ENCODE assay signal across 8 cellular contexts in the genomic region with DNA sequence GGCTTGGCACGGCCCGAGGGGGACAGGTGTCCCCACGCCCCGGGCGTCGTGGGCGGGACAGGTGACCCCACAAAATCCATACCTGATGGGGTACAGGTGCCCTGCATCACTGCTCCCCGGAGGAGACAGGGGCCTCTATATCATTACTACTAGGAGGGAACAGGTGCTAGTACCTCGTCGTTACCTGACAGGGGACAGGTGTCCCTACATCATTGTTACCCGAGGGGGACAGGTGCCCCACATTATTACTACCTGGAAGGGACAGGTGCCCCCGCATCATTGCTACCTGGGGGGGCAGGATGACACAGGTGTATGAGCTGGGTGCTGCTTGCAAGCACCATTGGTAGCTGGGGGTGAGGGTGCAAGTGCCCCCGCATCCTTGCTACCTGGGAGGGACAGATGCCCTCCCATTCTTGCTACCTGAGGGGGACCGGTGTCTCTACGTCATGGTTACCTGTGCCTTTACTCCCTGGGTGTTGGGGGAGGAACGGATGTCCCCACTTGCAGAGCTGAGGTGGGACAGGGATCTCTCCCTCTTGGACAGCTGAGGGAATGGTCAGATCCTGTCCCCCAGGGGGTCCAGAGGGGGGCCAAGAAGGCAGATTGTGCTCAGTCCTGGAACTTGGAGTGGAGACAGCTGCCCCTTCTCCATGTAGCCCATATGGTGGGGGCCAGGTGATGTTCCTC. TPM values are rescaled to one million over a fixed set of nuclear protein-coding genes. Genes with fewer than 3 reads are reported as not detected.
DNase-seq lines count a peak whose midpoint lies in the region; TF ChIP-seq lines count a peak whose summit lies in the region.

No MANE protein-coding gene starts in this region.

- peak overlapping the region; percentile 73 for H3K4me3 Mint-ChIP-seq in activated naive CD4-positive, alpha-beta T cell treated with anti-CD3 and anti-CD28 coated beads, Interleukin-2, amount 50 U/mL, for 24 hours

- no peaks in the 10 kb centered on the region for H3K27me3 ChIP-seq in NT2/D1 (ENCODE audit: insufficient read depth, insufficient read length)
- H3K27me3 ChIP-seq in prostate gland (replicated peaks; ENCODE audit: insufficient read depth), result no peaks in the 10 kb centered on the region

- TF ChIP-seq POLR2A in prostate gland (IDR thresholded peaks at IDR 0.05), result no peak

- TF ChIP-seq CTCF in epithelial cell of proximal tubule (conservative IDR thresholded peaks at IDR 0.05; ENCODE audit: low read depth, low read length) (no peak), prostate gland (IDR thresholded peaks at IDR 0.05) (no peak)

- no peaks in the 10 kb centered on the region for H3K9me3 ChIP-seq in NT2/D1 (ENCODE audit: insufficient read depth, low read length)
- no peaks in the 10 kb centered on the region for H3K9me3 ChIP-seq in prostate gland

- H3K4me1 ChIP-seq in NT2/D1 (ENCODE audit: insufficient read depth, insufficient read length) (peaks cover 17% of the 10 kb centered on the region), prostate gland (replicated peaks) (peaks cover 8% of the 10 kb centered on the region)

- H3K27me3 Mint-ChIP-seq in activated naive CD4-positive, alpha-beta T cell treated with anti-CD3 and anti-CD28 coated beads, Interleukin-2, amount 50 U/mL, for 24 hours, result no peaks in the 10 kb centered on the region

- H3K4me1 Mint-ChIP-seq in activated naive CD4-positive, alpha-beta T cell treated with anti-CD3 and anti-CD28 coated beads, Interleukin-2, amount 50 U/mL, for 24 hours, result peaks cover 30% of the 10 kb centered on the region

- H3K4me3 ChIP-seq in NT2/D1 (ENCODE audit: insufficient read length, low read depth) (peak overlapping the region; percentile 81), epithelial cell of proximal tubule (ENCODE audit: low read depth, low read length) (peak overlapping the region; percentile 72), prostate gland (peak overlapping the region; percentile 48 to 57)

- no peaks in the 10 kb centered on the region for H3K9me3 Mint-ChIP-seq in activated naive CD4-positive, alpha-beta T cell treated with anti-CD3 and anti-CD28 coated beads, Interleukin-2, amount 50 U/mL, for 24 hours

- H3K27ac ChIP-seq in prostate gland, result peak overlapping the region in 1 of 2 donors; percentile 80

- no peaks in the 10 kb centered on the region for H3K36me3 Mint-ChIP-seq in activated naive CD4-positive, alpha-beta T cell treated with anti-CD3 and anti-CD28 coated beads, Interleukin-2, amount 50 U/mL, for 24 hours

- no peak for DNase-seq in activated naive CD4-positive, alpha-beta T cell (lab: John Stamatoyannopoulos, UW)
- DNase-seq in NT2/D1 (ENCODE audit: low read depth, low spot score) (no peak), epithelial cell of proximal tubule (ENCODE audit: low read depth) (no peak), prostate gland (ENCODE audit: low spot score) (no peak), NCI-H2107 treated with DMSO at 0.1 percent for 48 hours (lab: John Stamatoyannopoulos, UW; ENCODE audit: unreplicated experiment) (no peak), inferior parietal cortex (ENCODE audit: extremely low spot score) (no peak), globus pallidus (ENCODE audit: low spot score) (no peak)

- WGBS in prostate gland, result 9% methylated on average over 14 of the region's 16 CpGs

- no peak overlapping the region for H3K27ac Mint-ChIP-seq in activated naive CD4-positive, alpha-beta T cell treated with anti-CD3 and anti-CD28 coated beads, Interleukin-2, amount 50 U/mL, for 24 hours

- H3K36me3 ChIP-seq in NT2/D1 (ENCODE audit: insufficient read depth, insufficient read length, low read length) (peaks cover 5% of the 10 kb centered on the region), prostate gland (no peaks in the 10 kb centered on the region)

- intact Hi-C loops in prostate gland (cut with DNase I), result no loop called here

- H3K9ac ChIP-seq in NT2/D1 (ENCODE audit: insufficient read length, low read depth), result peak overlapping the region; percentile 47

RNA-seq across cellular contexts. Expression of gene CRTC1, which starts 0.6 kb away (rescaled TPM):
- total RNA-seq in epithelial cell of proximal tubule, result 1.3 and 3.0 TPM in 2 replicates
- 10 to 100 TPM in 1 of 2 donors, 1 to 10 TPM in 1; 6.7 to 24.4 TPM for total RNA-seq in prostate gland

RNA-seq across cellular contexts. Expression of gene KLHL26, which starts 47.3 kb away (rescaled TPM):
- total RNA-seq in epithelial cell of proximal tubule, result 5.1 and 16.5 TPM in 2 replicates
- total RNA-seq in prostate gland, result 10 to 100 TPM in 1 of 2 donors, 1 to 10 TPM in 1; 9.1 to 18.4 TPM
